ENCODE assay signal across 1 cellular context in genomic region chr7:118183586-118184391, GRCh38.
TF ChIP-seq lines count a peak whose summit lies in the region.

TSS of gene LSM8 (plus strand) at chr7:118184164. CDS start at chr7:118184224, 60 bp downstream.

TF ChIP-seq in HepG2, 621 proteins besides CTCF, POLR2A, EP300 and RAD21 (continued from another document and continues in another):
- peak; percentile 89 for TF ChIP-seq ZNF770 (CRISPR knock-in tag; IDR thresholded peaks at IDR 0.05)
- no peak for TF ChIP-seq ZNF484 (CRISPR knock-in tag; IDR thresholded peaks at IDR 0.05; ENCODE audit: borderline replicate concordance, low read depth)
- 0 out of 2 replicates have a peak, but pooled peaks have one; percentile 50 for TF ChIP-seq HDAC2 (CRISPR knock-in tag; IDR thresholded peaks at IDR 0.05)
- TF ChIP-seq KDM3A (CRISPR knock-in tag; IDR thresholded peaks at IDR 0.05; ENCODE audit: low read depth) = 0 out of 2 replicates have a peak, but pooled peaks have one; percentile 20
- TF ChIP-seq ZNF30 (CRISPR knock-in tag; IDR thresholded peaks at IDR 0.05) = no peak
- peak; percentile 47; the same call in 1 of the 2 replicates for TF ChIP-seq KLF6 (CRISPR knock-in tag; IDR thresholded peaks at IDR 0.05)
- TF ChIP-seq NR2F6 (IDR thresholded peaks at IDR 0.05) = no peak
- TF ChIP-seq NR2F6 (CRISPR knock-in tag; IDR thresholded peaks at IDR 0.05) = 0 out of 2 replicates have a peak, but pooled peaks have one; percentile 23
- 0 out of 2 replicates have a peak, but pooled peaks have one; percentile 18 for TF ChIP-seq NCOA2 (CRISPR knock-in tag; IDR thresholded peaks at IDR 0.05)
- peak; percentile 61; the same call in 1 of the 2 replicates for TF ChIP-seq ZNF598 (CRISPR knock-in tag; IDR thresholded peaks at IDR 0.05; ENCODE audit: borderline replicate concordance)
- no peak for TF ChIP-seq ZNF367 (CRISPR knock-in tag; IDR thresholded peaks at IDR 0.05; ENCODE audit: borderline replicate concordance)
- TF ChIP-seq TEAD2 (CRISPR knock-in tag; IDR thresholded peaks at IDR 0.05) = no peak
- no peak for TF ChIP-seq U2AF2 (IDR thresholded peaks at IDR 0.05; ENCODE audit: low read depth, low read length)
- no peak for TF ChIP-seq ZNF451 (CRISPR knock-in tag; IDR thresholded peaks at IDR 0.05)
- 0 out of 2 replicates have a peak, but pooled peaks have one; percentile 0 for TF ChIP-seq TFE3 (CRISPR knock-in tag; IDR thresholded peaks at IDR 0.05)
- TF ChIP-seq IRF2 (CRISPR knock-in tag; IDR thresholded peaks at IDR 0.05) = peak; percentile 77
- no peak for TF ChIP-seq PCBP2 (optimal IDR thresholded peaks at IDR 0.05; ENCODE audit: low read depth, low read length, poor library complexity, severe bottlenecking)
- TF ChIP-seq ZNF629 (CRISPR knock-in tag; conservative IDR thresholded peaks at IDR 0.05) = no peak
- TF ChIP-seq PHF8 (CRISPR knock-in tag; IDR thresholded peaks at IDR 0.05) = peak; percentile 99
- peak; percentile 69; the same call in 1 of the 2 replicates for TF ChIP-seq SIN3B (IDR thresholded peaks at IDR 0.05; ENCODE audit: low read length)
- TF ChIP-seq TGIF2 (CRISPR knock-in tag; IDR thresholded peaks at IDR 0.05) = peak; percentile 73; the same call in 1 of the 2 replicates
- TF ChIP-seq ZXDC (CRISPR knock-in tag; IDR thresholded peaks at IDR 0.05) = no peak
- peak; percentile 63; the same call in 1 of the 2 replicates for TF ChIP-seq ZNF574 (CRISPR knock-in tag; IDR thresholded peaks at IDR 0.05)
- TF ChIP-seq ZNF570 (CRISPR knock-in tag; IDR thresholded peaks at IDR 0.05; ENCODE audit: borderline replicate concordance) = no peak
- TF ChIP-seq RNF2 (conservative IDR thresholded peaks at IDR 0.05; ENCODE audit: low read depth) = no peak
- no peak for TF ChIP-seq ZNF275 (CRISPR knock-in tag; IDR thresholded peaks at IDR 0.05; ENCODE audit: borderline replicate concordance)
- TF ChIP-seq RCOR2 (CRISPR knock-in tag; IDR thresholded peaks at IDR 0.05) = no peak
- TF ChIP-seq ONECUT2 (CRISPR knock-in tag; IDR thresholded peaks at IDR 0.05) = no peak
- TF ChIP-seq ATF7-NPFF (CRISPR knock-in tag; IDR thresholded peaks at IDR 0.05; ENCODE audit: low read depth) = peak; percentile 74; the same call in 1 of the 2 replicates
- no peak for TF ChIP-seq ZNF780A (CRISPR knock-in tag; IDR thresholded peaks at IDR 0.05)
- TF ChIP-seq ZNF296 (CRISPR knock-in tag; conservative IDR thresholded peaks at IDR 0.05) = no peak
- no peak for TF ChIP-seq ZNF101 (CRISPR knock-in tag; IDR thresholded peaks at IDR 0.05; ENCODE audit: borderline replicate concordance, low read depth)
- TF ChIP-seq ZNF274 (CRISPR knock-in tag; IDR thresholded peaks at IDR 0.05) = no peak; the same call in none of the 2 replicates
- 0 out of 2 replicates have a peak, but pooled peaks have one; percentile 50 for TF ChIP-seq ZNF891 (CRISPR knock-in tag; IDR thresholded peaks at IDR 0.05)
- no peak for TF ChIP-seq DDIT3 (CRISPR knock-in tag; IDR thresholded peaks at IDR 0.05)
- no peak for TF ChIP-seq ZNF737 (CRISPR knock-in tag; IDR thresholded peaks at IDR 0.05; ENCODE audit: borderline replicate concordance)
- no peak for TF ChIP-seq ZFP1 (CRISPR knock-in tag; IDR thresholded peaks at IDR 0.05)
- peak; percentile 90 for TF ChIP-seq DRAP1 (CRISPR knock-in tag; IDR thresholded peaks at IDR 0.05)
- TF ChIP-seq ZBTB14 (CRISPR knock-in tag; IDR thresholded peaks at IDR 0.05) = no peak
- TF ChIP-seq ZKSCAN1 (IDR thresholded peaks at IDR 0.05; ENCODE audit: low read length) = no peak
- no peak for TF ChIP-seq RERE (CRISPR knock-in tag; IDR thresholded peaks at IDR 0.05; ENCODE audit: low read depth)
- TF ChIP-seq ISL2 (CRISPR knock-in tag; IDR thresholded peaks at IDR 0.05) = no peak
- no peak for TF ChIP-seq ZBTB8A (CRISPR knock-in tag; IDR thresholded peaks at IDR 0.05; ENCODE audit: borderline replicate concordance, low read depth)
- TF ChIP-seq TBX2 (CRISPR knock-in tag; IDR thresholded peaks at IDR 0.05; ENCODE audit: borderline replicate concordance) = peak; percentile 43; the same call in 1 of the 2 replicates
- TF ChIP-seq NR0B2 (CRISPR knock-in tag; IDR thresholded peaks at IDR 0.05) = peak; percentile 74; the same call in 1 of the 2 replicates
- TF ChIP-seq ZNF605 (CRISPR knock-in tag; IDR thresholded peaks at IDR 0.05) = 0 out of 2 replicates have a peak, but pooled peaks have one; percentile 41
- TF ChIP-seq ZSCAN30 (CRISPR knock-in tag; IDR thresholded peaks at IDR 0.05) = no peak
